In genomic region chr11:119427279-119427678, GRCh38 we compare ENCODE assay signal across 1 cellular context.
TF ChIP-seq lines count a peak whose summit lies in the region.

No MANE protein-coding gene starts in this region.

TF ChIP-seq in H1, 55 proteins besides CTCF, POLR2A, EP300 and RAD21:
- TF ChIP-seq SIN3A (conservative IDR thresholded peaks at IDR 0.05 in 1 of 2, IDR thresholded peaks at IDR 0.05 in 1 of 2; ENCODE audit: low read depth in 1 of 2, low read length in 2 of 2) (no peak), SP1 (IDR thresholded peaks at IDR 0.05; ENCODE audit: low read depth, low read length) (no peak), KDM1A (IDR thresholded peaks at IDR 0.05; ENCODE audit: borderline replicate concordance, low read length) (no peak), SAP30 (IDR thresholded peaks at IDR 0.05; ENCODE audit: insufficient read depth, insufficient replicate concordance, low read length) (no peak), TCF12 (IDR thresholded peaks at IDR 0.05; ENCODE audit: low read depth, low read length) (no peak), GABPA (IDR thresholded peaks at IDR 0.05; ENCODE audit: borderline replicate concordance, insufficient read depth, low read length) (no peak), MAX (IDR thresholded peaks at IDR 0.05) (no peak), CHD7 (IDR thresholded peaks at IDR 0.05; ENCODE audit: insufficient replicate concordance, low read length) (no peak), JUN (IDR thresholded peaks at IDR 0.05; ENCODE audit: low read depth, low read length) (no peak), CTBP2 (IDR thresholded peaks at IDR 0.05; ENCODE audit: borderline replicate concordance, insufficient read depth, insufficient read length, low read length) (no peak), TAF1 (IDR thresholded peaks at IDR 0.05; ENCODE audit: low read depth, low read length) (no peak), ZNF274 (IDR thresholded peaks at IDR 0.05; ENCODE audit: borderline replicate concordance, extremely low read depth, low read length) (no peak), PHF8 (conservative IDR thresholded peaks at IDR 0.05; ENCODE audit: low read depth, low read length) (no peak), SP4 (IDR thresholded peaks at IDR 0.05; ENCODE audit: low read length) (no peak), E2F6 (IDR thresholded peaks at IDR 0.05) (no peak), ASH2L (IDR thresholded peaks at IDR 0.05; ENCODE audit: low read length) (no peak), FOSL1 (IDR thresholded peaks at IDR 0.05; ENCODE audit: insufficient read depth, low read depth, low read length) (no peak), RXRA (IDR thresholded peaks at IDR 0.05; ENCODE audit: insufficient read depth, low read depth, low read length) (no peak), BRCA1 (IDR thresholded peaks at IDR 0.05; ENCODE audit: low read depth, low read length) (no peak)
